ENCODE assay signal across 2 cellular contexts in genomic region chr1:109932679-109933078, GRCh38.
TF ChIP-seq lines count a peak whose summit lies in the region.

No MANE protein-coding gene starts in this region.

TF ChIP-seq in A549, 52 proteins besides CTCF, POLR2A, EP300 and RAD21:
- TF ChIP-seq ZNF302 (CRISPR knock-in tag; IDR thresholded peaks at IDR 0.05) (no peak), CHD2 (IDR thresholded peaks at IDR 0.05; ENCODE audit: low read length, partially characterized antibody) (no peak), ESRRA (IDR thresholded peaks at IDR 0.05; ENCODE audit: borderline replicate concordance, low read length) (no peak), TFCP2L1 (CRISPR knock-in tag; IDR thresholded peaks at IDR 0.05) (no peak), HOXB5 (CRISPR knock-in tag; IDR thresholded peaks at IDR 0.05) (no peak), ZSCAN20 (CRISPR knock-in tag; IDR thresholded peaks at IDR 0.05) (no peak), CBX2 (IDR thresholded peaks at IDR 0.05; ENCODE audit: borderline replicate concordance, low read depth) (no peak), MAFK (IDR thresholded peaks at IDR 0.05; ENCODE audit: partially characterized antibody) (no peak), TP53 (CRISPR knock-in tag; IDR thresholded peaks at IDR 0.05) (no peak), BCL3 (IDR thresholded peaks at IDR 0.05) (no peak), CBX8 (IDR thresholded peaks at IDR 0.05) (no peak), SMC3 (IDR thresholded peaks at IDR 0.05) (no peak), RFX5 (IDR thresholded peaks at IDR 0.05) (no peak), ATOH8 (CRISPR knock-in tag; IDR thresholded peaks at IDR 0.05; ENCODE audit: low read depth) (no peak), EHF (CRISPR knock-in tag; IDR thresholded peaks at IDR 0.05) (no peak)

TF ChIP-seq in K562, 482 proteins besides CTCF, POLR2A, EP300 and RAD21:
- TF ChIP-seq HDAC3 (IDR thresholded peaks at IDR 0.05; ENCODE audit: borderline replicate concordance, partially characterized antibody) (no peak), ATF6 (CRISPR knock-in tag; IDR thresholded peaks at IDR 0.05) (0 out of 2 replicates have a peak, but pooled peaks have one; percentile 45)
TF ChIP-seq in K562: peak in this region for 1.
